Comparison of ENCODE assay signal across 22 cellular contexts in genomic region chr2:233824373-233824772, GRCh38. TPM values are rescaled to one million over a fixed set of nuclear protein-coding genes. Genes with fewer than 3 reads are reported as not detected.
"Had no signal": no experiment of that assay in that cellular context is flagged by ENCODE, and none has a peak within 500 bp of the region (broad histone marks: within the 10 kb centered on the region; RNA-seq: fewer than 3 reads in every experiment).

No MANE protein-coding gene starts in this region.

- H3K9ac ChIP-seq: SK-N-SH had no signal

- H3K27ac ChIP-seq: ascending aorta, dorsolateral prefrontal cortex, gastroesophageal sphincter, heart right ventricle, left ventricle myocardium inferior, prostate gland, stomach, testis had no signal

- H3K9me3 ChIP-seq: ascending aorta, mucosa of descending colon, prostate gland, SK-N-SH, testis had no signal

- H3K27ac Mint-ChIP-seq: activated CD8-positive, alpha-beta T cell treated with anti-CD3 and anti-CD28 coated beads, Interleukin-2, amount 10 ng/mL, durations not matched to agents 7 days and 5 days had no signal

- H3K4me2 ChIP-seq: SK-N-SH, smooth muscle cell had no signal

- H3K4me1 ChIP-seq: ascending aorta, gastroesophageal sphincter, heart right ventricle, left ventricle myocardium inferior, prostate gland, stomach, testis had no signal

- H3K4me3 ChIP-seq: ascending aorta, dorsolateral prefrontal cortex, gastroesophageal sphincter, heart right ventricle, left ventricle myocardium inferior, mucosa of descending colon, prostate gland, smooth muscle cell, stomach, testis had no signal

- H3K4me3 Mint-ChIP-seq: activated CD8-positive, alpha-beta T cell treated with anti-CD3 and anti-CD28 coated beads, Interleukin-2, amount 10 ng/mL, durations not matched to agents 7 days and 5 days; naive thymus-derived CD4-positive, alpha-beta T cell had no signal

- H3K36me3 ChIP-seq: ascending aorta, gastroesophageal sphincter, heart right ventricle, left ventricle myocardium inferior, prostate gland, stomach had no signal

- H3K4me1 Mint-ChIP-seq: naive thymus-derived CD4-positive, alpha-beta T cell had no signal

- FAIRE-seq: bronchial epithelial cell, keratinocyte had no signal

- DNase-seq: activated CD4-positive, alpha-beta T cell treated with anti-CD3 and anti-CD28 coated beads for 4 hours; activated CD8-positive, alpha-beta memory T cell treated with anti-CD3 and anti-CD28 coated beads, Interleukin-2, amount 50 U/mL, for 4 hours; activated CD8-positive, alpha-beta T cell treated with anti-CD3 and anti-CD28 coated beads, Interleukin-2, amount 10 ng/mL, durations not matched to agents 7 days and 5 days; activated T-cell treated with anti-CD3 and anti-CD28 coated beads, Interleukin-2, amount 50 U/mL, for 48 hours; erythroblast; heart right ventricle; left ventricle myocardium inferior; mucosa of descending colon; naive thymus-derived CD4-positive, alpha-beta T cell; nucleus accumbens; SK-N-SH; stomach; T-helper 1 cell; testis had no signal

- ATAC-seq: activated CD8-positive, alpha-beta T cell treated with anti-CD3 and anti-CD28 coated beads, Interleukin-2, amount 10 ng/mL, durations not matched to agents 7 days and 5 days; gastroesophageal sphincter; heart right ventricle; mucosa of descending colon; naive thymus-derived CD4-positive, alpha-beta T cell had no signal

- H3K27me3 ChIP-seq: ascending aorta, gastroesophageal sphincter, testis had no signal

- H3K36me3 Mint-ChIP-seq: naive thymus-derived CD4-positive, alpha-beta T cell had no signal

RNA-seq across cellular contexts. Expression of gene HJURP, which starts 30.0 kb away (rescaled TPM):
- total RNA-seq: ascending aorta had no signal

RNA-seq across cellular contexts. Expression of gene MROH2A, which starts 46.2 kb away (rescaled TPM):
- total RNA-seq: activated CD8-positive, alpha-beta T cell treated with anti-CD3 and anti-CD28 coated beads, Interleukin-2, amount 10 ng/mL, durations not matched to agents 7 days and 5 days; ascending aorta; bronchial epithelial cell; gastroesophageal sphincter; heart right ventricle; left ventricle myocardium inferior; naive thymus-derived CD4-positive, alpha-beta T cell; right cardiac atrium; smooth muscle cell had no signal
- polyA plus RNA-seq: heart right ventricle; naive thymus-derived CD4-positive, alpha-beta T cell; right cardiac atrium; smooth muscle cell had no signal
